In the genomic region with DNA sequence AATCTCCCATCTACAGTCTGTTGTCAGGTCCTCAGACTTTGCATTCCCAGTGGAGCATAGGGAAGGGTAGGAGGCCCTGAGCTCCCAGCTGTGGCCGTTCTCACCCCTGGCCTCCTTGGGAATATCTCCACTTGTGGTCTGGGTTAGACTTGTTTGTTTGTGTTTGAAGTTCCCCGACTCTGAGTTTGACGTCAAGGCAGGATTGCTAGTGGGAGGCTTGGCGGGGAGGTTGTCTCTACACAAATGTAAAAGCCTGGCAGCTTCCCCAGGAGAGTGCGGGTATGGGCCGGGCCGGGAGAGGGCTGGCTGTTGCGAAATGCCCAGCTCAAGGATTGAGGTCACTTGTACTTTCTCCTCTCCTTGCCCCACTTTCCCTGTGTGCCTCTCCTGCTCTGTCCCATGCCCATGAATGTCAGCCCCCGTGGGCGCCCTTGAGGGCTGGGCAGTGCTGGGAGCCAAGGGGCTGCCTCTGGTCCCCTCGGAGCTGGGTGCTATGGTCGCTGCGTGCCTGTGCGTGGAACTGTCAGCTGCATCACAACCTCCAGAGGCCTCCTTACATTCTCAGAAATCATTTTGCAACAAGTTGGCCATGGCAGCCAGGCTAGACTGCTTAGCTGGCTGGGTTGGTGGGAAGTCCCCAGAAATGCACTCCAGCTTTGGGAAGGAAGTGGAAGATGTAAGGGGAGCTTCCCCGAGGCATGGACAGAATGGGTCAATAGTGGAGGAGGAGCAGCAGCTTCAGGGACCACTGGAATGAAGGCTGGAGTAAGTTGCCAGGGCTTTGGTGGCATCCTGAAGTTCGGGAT, we compare ENCODE assay signal across 8 cellular contexts.
DNase-seq lines count a peak whose midpoint lies in the region; TF ChIP-seq lines count a peak whose summit lies in the region.

No MANE protein-coding gene starts in this region.

- H4K20me1 ChIP-seq in hepatocyte (ENCODE audit: insufficient read depth, poor library complexity, severe bottlenecking): peaks cover 3% of the 10 kb centered on the region

- TF ChIP-seq CTCF in HFF-Myc (IDR thresholded peaks at IDR 0.05; ENCODE audit: low read depth, low read length, missing control alignments): no peak
- no peak for TF ChIP-seq CTCF in hepatocyte (IDR thresholded peaks at IDR 0.05; ENCODE audit: poor library complexity)

- H3K9me3 ChIP-seq in hepatocyte (ENCODE audit: low read depth): no peaks in the 10 kb centered on the region

- H3K27ac ChIP-seq in hepatocyte: peak overlapping the region; percentile 89

- peaks cover 71% of the 10 kb centered on the region for H3K4me1 ChIP-seq in hepatocyte (ENCODE audit: insufficient read depth)

- H3K27me3 ChIP-seq in hepatocyte: no peaks in the 10 kb centered on the region

- H2AFZ ChIP-seq in hepatocyte: no peak overlapping the region

- WGBS in hepatocyte (ENCODE audit: low lambda C conversion rate, missing lambda C conversion rate): 60% methylated on average over 16 of the region's 16 CpGs

- no peaks in the 10 kb centered on the region for H3K36me3 ChIP-seq in hepatocyte (replicated peaks; ENCODE audit: insufficient read depth, low read depth)

- no peaks in the 10 kb centered on the region for H3K9me2 ChIP-seq in hepatocyte (replicated peaks; ENCODE audit: insufficient read depth)

- peak; percentile 55 for DNase-seq in HFF-Myc (ENCODE audit: extremely low read depth, low read depth)
- DNase-seq in anterior cingulate cortex (lab: John Stamatoyannopoulos, UW): peak in 47 of 58 donors; percentile 21 to 86 (median 60)
- peak; percentile 86 for DNase-seq in hepatocyte (ENCODE audit: low spot score)
- DNase-seq in smooth muscle cell of the brain vasculature (ENCODE audit: low read depth, low spot score): peak; percentile 92
- no peak for DNase-seq in retina
- no peak for DNase-seq in stimulated activated CD4-positive, alpha-beta T cell treated with anti-CD3 and anti-CD28 coated beads, Interleukin-4, amount 100 ng/mL, for 4 hours
- DNase-seq in DMS79 treated with DMSO at 0.1 percent for 48 hours (lab: John Stamatoyannopoulos, UW): no peak
- no peak for DNase-seq in COR-L47 (lab: John Stamatoyannopoulos, UW)

- H3K79me2 ChIP-seq in hepatocyte: peaks cover 90% of the 10 kb centered on the region

- peak overlapping the region; percentile 60 for H3K4me2 ChIP-seq in hepatocyte

- no peak overlapping the region for H3K4me3 ChIP-seq in HFF-Myc (replicated peaks; ENCODE audit: low read depth, low read length)
- no peak overlapping the region for H3K4me3 ChIP-seq in hepatocyte

Comparison
In these comparisons a context has a peak if more than half of its experiments do, and no peak if none do; other contexts are left out.
1. DNase-seq: peak in HFF-Myc (single experiment), anterior cingulate cortex (47 of 58), hepatocyte (single experiment) and smooth muscle cell of the brain vasculature (single experiment); none in retina (single experiment), stimulated activated CD4-positive, alpha-beta T cell treated with anti-CD3 and anti-CD28 coated beads, Interleukin-4, amount 100 ng/mL, for 4 hours (0 of 2), DMS79 treated with DMSO at 0.1 percent for 48 hours (single experiment) and COR-L47 (single experiment).